Comparison of ENCODE assay signal across 19 cellular contexts in the genomic region with DNA sequence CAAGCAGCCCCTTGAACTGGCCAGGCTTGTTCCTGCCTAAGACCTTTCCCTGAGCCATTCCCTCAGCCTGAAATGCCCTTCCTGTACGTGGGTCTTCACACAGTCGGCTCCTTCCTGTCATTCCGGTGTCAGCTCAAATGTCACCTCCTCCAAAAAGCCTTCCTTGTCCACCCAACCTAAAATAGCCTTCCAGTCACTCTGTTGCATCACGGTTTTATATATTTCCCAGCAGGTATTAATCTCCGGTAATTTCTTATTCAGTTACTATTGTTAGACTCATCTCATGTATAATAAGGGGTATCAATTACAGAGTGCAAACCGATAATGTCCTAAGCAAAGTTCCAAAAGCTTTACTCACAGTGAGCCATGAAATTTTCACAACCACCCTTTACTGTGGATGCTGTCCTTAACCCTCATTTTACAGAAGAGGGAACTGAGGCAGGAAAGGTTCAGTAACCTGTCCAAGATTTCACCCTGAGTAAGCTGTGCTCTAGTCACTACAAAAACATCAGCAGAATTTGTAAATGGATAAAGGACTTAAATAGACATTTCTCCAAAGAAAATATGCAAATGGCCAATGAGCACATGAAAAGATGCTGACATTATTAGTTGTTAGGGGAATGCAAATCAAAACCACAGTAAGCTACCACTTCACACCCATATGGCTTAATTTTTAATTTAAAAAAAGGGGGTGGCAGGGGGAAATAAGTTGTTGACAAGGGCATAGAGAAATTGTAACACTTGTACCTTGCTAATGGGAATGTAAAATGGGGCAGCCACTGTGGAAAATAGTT. TPM values are rescaled to one million over a fixed set of nuclear protein-coding genes. Genes with fewer than 3 reads are reported as not detected.
"Had no signal": no experiment of that assay in that cellular context is flagged by ENCODE, and none has a peak within 500 bp of the region (broad histone marks: within the 10 kb centered on the region; RNA-seq: fewer than 3 reads in every experiment).

No MANE protein-coding gene starts in this region.

- H3K27ac Mint-ChIP-seq: activated CD4-positive, alpha-beta memory T cell treated with anti-CD3 and anti-CD28 coated beads, Interleukin-2, amount 10 ng/mL, durations not matched to agents 7 days and 5 days; activated CD4-positive, alpha-beta T cell treated with anti-CD3 and anti-CD28 coated beads for 36 hours; activated naive CD4-positive, alpha-beta T cell treated with anti-CD3 and anti-CD28 coated beads, Interleukin-2, amount 50 U/mL, for 72 hours; natural killer cell; stimulated activated naive CD8-positive, alpha-beta T cell treated with anti-CD3 and anti-CD28 coated beads, Interleukin-15, Interleukin-2, amounts not matched to agents 100 ng/mL and 50 ng/mL, for 24 hours had no signal

- FAIRE-seq: colon had no signal

- H3K9me3 ChIP-seq: body of pancreas, left ventricle myocardium inferior, upper lobe of left lung had no signal

- H3K4me3 ChIP-seq: body of pancreas, left ventricle myocardium inferior, smooth muscle cell, upper lobe of left lung had no signal

- H3K27me3 ChIP-seq: body of pancreas, upper lobe of left lung had no signal

- H3K36me3 Mint-ChIP-seq: natural killer cell had no signal

- H3K36me3 ChIP-seq: left ventricle myocardium inferior, upper lobe of left lung had no signal

- H3K27ac ChIP-seq: body of pancreas, left ventricle myocardium inferior, upper lobe of left lung had no signal

- DNase-seq: activated CD4-positive, alpha-beta memory T cell treated with anti-CD3 and anti-CD28 coated beads, Interleukin-2, amount 10 ng/mL, durations not matched to agents 7 days and 5 days; activated CD4-positive, alpha-beta T cell treated with anti-CD3 and anti-CD28 coated beads for 36 hours; activated effector memory CD4-positive, alpha-beta T cell treated with anti-CD3 and anti-CD28 coated beads, Interleukin-2, amount 50 U/mL, for 16 hours; activated T-cell treated with anti-CD3 and anti-CD28 coated beads, Interleukin-2, amount 50 U/mL, for 4 hours; amygdala; body of pancreas; caudate nucleus; hippocampal formation; left ventricle myocardium inferior; natural killer cell; nucleus accumbens; posterior cingulate gyrus; right cardiac atrium; upper lobe of left lung had no signal

- H3K4me2 ChIP-seq: smooth muscle cell had no signal

- H3K9me3 Mint-ChIP-seq: activated CD4-positive, alpha-beta memory T cell treated with anti-CD3 and anti-CD28 coated beads, Interleukin-2, amount 10 ng/mL, durations not matched to agents 7 days and 5 days; activated T-cell treated with anti-CD3 and anti-CD28 coated beads, Interleukin-2, amount 50 U/mL, for 4 hours; natural killer cell; stimulated activated naive CD8-positive, alpha-beta T cell treated with anti-CD3 and anti-CD28 coated beads, Interleukin-15, Interleukin-2, amounts not matched to agents 100 ng/mL and 50 ng/mL, for 24 hours had no signal

- ATAC-seq: activated CD4-positive, alpha-beta T cell treated with anti-CD3 and anti-CD28 coated beads for 36 hours; activated naive CD4-positive, alpha-beta T cell treated with anti-CD3 and anti-CD28 coated beads, Interleukin-2, amount 50 U/mL, for 72 hours; activated T-cell treated with anti-CD3 and anti-CD28 coated beads, Interleukin-2, amount 50 U/mL, for 4 hours; body of pancreas; esophagus mucosa; natural killer cell; right cardiac atrium had no signal

- H3K4me3 Mint-ChIP-seq: activated CD4-positive, alpha-beta memory T cell treated with anti-CD3 and anti-CD28 coated beads, Interleukin-2, amount 10 ng/mL, durations not matched to agents 7 days and 5 days; activated CD4-positive, alpha-beta T cell treated with anti-CD3 and anti-CD28 coated beads for 36 hours; activated T-cell treated with anti-CD3 and anti-CD28 coated beads, Interleukin-2, amount 50 U/mL, for 4 hours; natural killer cell; stimulated activated naive CD8-positive, alpha-beta T cell treated with anti-CD3 and anti-CD28 coated beads, Interleukin-15, Interleukin-2, amounts not matched to agents 100 ng/mL and 50 ng/mL, for 24 hours had no signal

RNA-seq across cellular contexts. Expression of a gene that starts 51.6 kb away (rescaled TPM):
- total RNA-seq: smooth muscle cell had no signal
